Comparison of ENCODE assay signal across 9 cellular contexts in the genomic region with DNA sequence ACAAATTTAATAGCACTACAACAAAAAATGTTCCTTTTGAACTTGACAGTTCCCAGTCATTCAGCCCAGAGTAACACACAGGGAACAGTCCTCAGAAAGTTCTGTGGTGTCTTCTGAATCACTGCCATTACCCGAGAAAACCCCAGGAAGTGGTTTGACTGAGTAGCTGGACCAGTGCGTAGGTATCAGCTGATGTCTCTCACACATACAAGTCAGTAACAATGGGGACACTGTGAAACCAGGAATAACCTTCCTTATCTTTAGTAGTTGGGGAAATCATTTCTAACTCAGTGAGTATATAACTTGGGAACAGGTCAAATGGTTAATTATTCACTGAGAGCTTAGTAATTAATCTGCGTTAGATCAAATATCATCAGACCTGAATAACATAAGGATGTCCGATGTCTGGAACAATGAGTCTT.
DNase-seq lines count a peak whose midpoint lies in the region; FAIRE-seq and TF ChIP-seq lines count a peak whose summit lies in the region.
"Had no signal": no experiment of that assay in that cellular context is flagged by ENCODE, and none has a peak within 500 bp of the region (broad histone marks: within the 10 kb centered on the region; RNA-seq: fewer than 3 reads in every experiment).

No MANE protein-coding gene starts in this region.

- peak overlapping the region; percentile 89 for H3K27ac Mint-ChIP-seq in astrocyte (ENCODE audit: unreplicated experiment)

- no peaks in the 10 kb centered on the region for H3K9me3 Mint-ChIP-seq in astrocyte (ENCODE audit: unreplicated experiment)

- H3K4me3 ChIP-seq in GM12865 (ENCODE audit: low read depth, low read length) (no peak overlapping the region), astrocyte (ENCODE audit: insufficient read depth, low read depth, low read length) (peak overlapping the region; percentile 18), kidney epithelial cell (ENCODE audit: low read depth, low read length) (no peak overlapping the region), subcutaneous abdominal adipose tissue (ENCODE audit: low read depth in 1 of 5, low read length in 5 of 5) (no peak overlapping the region)

- H2AFZ ChIP-seq in astrocyte (ENCODE audit: low read depth, low read length) = no peak overlapping the region

- TF ChIP-seq CTCF in GM12865 (IDR thresholded peaks at IDR 0.05; ENCODE audit: insufficient read depth, low read depth, low read length, missing control alignments) = no peak
- TF ChIP-seq CTCF in astrocyte (IDR thresholded peaks at IDR 0.05; ENCODE audit: insufficient read depth, low read depth, low read length) = no peak
- TF ChIP-seq CTCF in kidney epithelial cell (IDR thresholded peaks at IDR 0.05; ENCODE audit: insufficient read depth, low read length, poor library complexity, severe bottlenecking) = no peak

- peaks cover 59% of the 10 kb centered on the region for H3K4me1 Mint-ChIP-seq in astrocyte (ENCODE audit: low read depth, unreplicated experiment)

- H3K9me3 ChIP-seq in astrocyte (ENCODE audit: insufficient read depth, low read depth, low read length) (no peaks in the 10 kb centered on the region), subcutaneous abdominal adipose tissue (ENCODE audit: control insufficient read depth in 5 of 5, low read length in 5 of 5) (no peaks in the 10 kb centered on the region)

- DNase-seq in GM12865 (ENCODE audit: low read depth) (peak; percentile 85), H54 (ENCODE audit: insufficient read length, low spot score) (peak; percentile 15), NAMALWA (ENCODE audit: low spot score) (peak; percentile 30), astrocyte (ENCODE audit: low read depth) (peak; percentile 99), kidney epithelial cell (ENCODE audit: low read depth) (peak; percentile 98), RKO (ENCODE audit: low spot score) (no peak), D341Med (ENCODE audit: low spot score) (no peak)

- peak overlapping the region; percentile 78 for H3K27ac ChIP-seq in astrocyte (ENCODE audit: low read depth, low read length)
- H3K27ac ChIP-seq in subcutaneous abdominal adipose tissue (ENCODE audit: low read depth, low read length) = peak overlapping the region; percentile 20

- peaks cover 76% of the 10 kb centered on the region for H3K79me2 ChIP-seq in astrocyte (ENCODE audit: insufficient read depth, low read length)

- FAIRE-seq in H54 (lab: Jason Lieb, UNC) (peak; percentile 90), astrocyte (lab: Jason Lieb, UNC) (peak; percentile 96)
- FAIRE-seq: TTC549 had no signal

- H4K20me1 ChIP-seq in astrocyte (ENCODE audit: insufficient read depth, low read length) = peaks cover 4% of the 10 kb centered on the region

- H3K4me1 ChIP-seq in astrocyte (ENCODE audit: insufficient read depth, low read length) = peaks cover 19% of the 10 kb centered on the region
- peaks cover 2 to 36% (median 34%) of the 10 kb centered on the region in 5 donors for H3K4me1 ChIP-seq in subcutaneous abdominal adipose tissue (ENCODE audit: control insufficient read depth in 5 of 5, insufficient read depth in 5 of 5, low read length in 5 of 5)

- H3K4me2 ChIP-seq in astrocyte (ENCODE audit: low read length) = peak overlapping the region; percentile 46

- H3K27me3 ChIP-seq in astrocyte (ENCODE audit: insufficient read depth, low read length) (no peaks in the 10 kb centered on the region), kidney epithelial cell (ENCODE audit: control insufficient read depth, insufficient read depth, low read length) (no peaks in the 10 kb centered on the region), subcutaneous abdominal adipose tissue (ENCODE audit: control insufficient read depth in 5 of 5, insufficient read depth in 4 of 5, low read length in 5 of 5) (no peaks in the 10 kb centered on the region)

- TF ChIP-seq POLR2A in H54 (IDR thresholded peaks at IDR 0.05; ENCODE audit: low read depth, low read length) = no peak

- no peak overlapping the region for H3K4me3 Mint-ChIP-seq in astrocyte (ENCODE audit: unreplicated experiment)

- H3K36me3 Mint-ChIP-seq in astrocyte (ENCODE audit: low read depth, unreplicated experiment) = peaks cover 4% of the 10 kb centered on the region

- H3K9ac ChIP-seq in astrocyte (ENCODE audit: low read length) = peak overlapping the region; percentile 43
- peak overlapping the region in 1 of 5 donors; percentile 41 for H3K9ac ChIP-seq in subcutaneous abdominal adipose tissue (ENCODE audit: low read length in 5 of 5)

- H3K27me3 Mint-ChIP-seq in astrocyte (ENCODE audit: low read depth, unreplicated experiment) = no peaks in the 10 kb centered on the region

- H3K36me3 ChIP-seq in astrocyte (ENCODE audit: insufficient read depth, low read length) (no peaks in the 10 kb centered on the region), kidney epithelial cell (ENCODE audit: control insufficient read depth, insufficient read depth, low read length) (no peaks in the 10 kb centered on the region), subcutaneous abdominal adipose tissue (ENCODE audit: control insufficient read depth in 5 of 5, insufficient read depth in 5 of 5, low read length in 5 of 5) (peaks cover 0 to 2% (median 0%) of the 10 kb centered on the region in 5 donors)

Comparison
In these comparisons a context has a peak if more than half of its experiments do, and no peak if none do; other contexts are left out.
1. DNase-seq: peak in GM12865 (single experiment), H54 (single experiment), NAMALWA (single experiment), astrocyte (single experiment) and kidney epithelial cell (single experiment); none in RKO (single experiment) and D341Med (single experiment).